ENCODE assay signal across 13 cellular contexts in genomic region chr10:14405076-14406065, GRCh38.
A peak's percentile ranks its signal among the peaks of the same experiment; 100 is the strongest.
DNase-seq lines count a peak whose midpoint lies in the region; ATAC-seq, FAIRE-seq and TF ChIP-seq lines count a peak whose summit lies in the region.
"Had no signal": no experiment of that assay in that cellular context is flagged by ENCODE, and none has a peak within 500 bp of the region (broad histone marks: within the 10 kb centered on the region; RNA-seq: fewer than 3 reads in every experiment).

No MANE protein-coding gene starts in this region.

- TF ChIP-seq CTCF in cardiac fibroblast (IDR thresholded peaks at IDR 0.05; ENCODE audit: low read depth, low read length): no peak
- no peak for TF ChIP-seq CTCF in lower lobe of right lung (IDR thresholded peaks at IDR 0.05)
- no peak for TF ChIP-seq CTCF in activated CD8-positive, alpha-beta T cell treated with anti-CD3 and anti-CD28 coated beads for 36 hours (IDR thresholded peaks at IDR 0.05)

- H3K79me2 ChIP-seq in ACC112 (ENCODE audit: control insufficient read depth, insufficient read depth, low read length, unreplicated experiment): no peaks in the 10 kb centered on the region

- CTCF ChIA-PET in activated CD8-positive, alpha-beta T cell treated with anti-CD3 and anti-CD28 coated beads for 36 hours (lab: Charles Lee): no interaction called here

- POLR2A ChIA-PET in activated CD8-positive, alpha-beta T cell treated with anti-CD3 and anti-CD28 coated beads for 36 hours (lab: Charles Lee): no interaction called here

- peak; percentile 47 for DNase-seq in HTR-8/SVneo (ENCODE audit: insufficient read length, low spot score)
- DNase-seq in cardiac fibroblast (ENCODE audit: low read depth in 2 of 2): peak; percentile 93 to 97
- no peak for DNase-seq in lower lobe of right lung
- no peak for DNase-seq in DMS79 treated with DMSO at 0.1 percent for 48 hours (lab: John Stamatoyannopoulos, UW)
- no peak for DNase-seq in activated T-cell treated with anti-CD3 and anti-CD28 coated beads, Interleukin-2, amount 50 U/mL, for 48 hours
- no peak for DNase-seq in activated CD8-positive, alpha-beta T cell treated with anti-CD3 and anti-CD28 coated beads for 36 hours
- DNase-seq: activated CD4-positive, alpha-beta T cell treated with anti-CD3 and anti-CD28 coated beads, Interleukin-2, amount 10 ng/mL, durations not matched to agents 7 days and 5 days; heart right ventricle; SJCRH30 had no signal

- H3K9me3 ChIP-seq in lower lobe of right lung: no peaks in the 10 kb centered on the region
- H3K9me3 ChIP-seq: heart right ventricle, SJCRH30 had no signal

- H3K4me1 ChIP-seq in ACC112 (ENCODE audit: control insufficient read depth, insufficient read depth, low read length, unreplicated experiment) (peaks cover 14% of the 10 kb centered on the region), lower lobe of right lung (no peaks in the 10 kb centered on the region)
- H3K4me1 ChIP-seq: SJCRH30 had no signal

- H3K27me3 Mint-ChIP-seq in activated CD8-positive, alpha-beta T cell treated with anti-CD3 and anti-CD28 coated beads for 36 hours: peaks cover 55% of the 10 kb centered on the region

- peak overlapping the region; percentile 16; the same call in 1 of the 2 replicates for H3K4me3 ChIP-seq in ACC112 (ENCODE audit: low read depth, low read length)
- H3K4me3 ChIP-seq in cardiac fibroblast (replicated peaks in 1 of 2; ENCODE audit: low read depth in 2 of 2, low read length in 2 of 2): no peak overlapping the region
- no peak overlapping the region for H3K4me3 ChIP-seq in lower lobe of right lung
- H3K4me3 ChIP-seq: heart right ventricle, SJCRH30 had no signal

- peak; percentile 58 for FAIRE-seq in HTR-8/SVneo (lab: Jason Lieb, UNC)

- peaks cover 13% of the 10 kb centered on the region for H3K9me3 Mint-ChIP-seq in activated CD8-positive, alpha-beta T cell treated with anti-CD3 and anti-CD28 coated beads for 36 hours

- peak; percentile 11 to 24 for ATAC-seq in lower lobe of right lung
- no peak for ATAC-seq in GM21825 (IDR thresholded peaks at IDR 0.05; ENCODE audit: unreplicated experiment)
- no peak for ATAC-seq in activated CD8-positive, alpha-beta T cell treated with anti-CD3 and anti-CD28 coated beads for 36 hours

- H3K4me1 Mint-ChIP-seq in activated CD8-positive, alpha-beta T cell treated with anti-CD3 and anti-CD28 coated beads for 36 hours (ENCODE audit: low read depth): peaks cover 19% of the 10 kb centered on the region
- H3K4me1 Mint-ChIP-seq: neural crest cell had no signal

- intact Hi-C loops in lower lobe of right lung (cut with DNase I): no loop called here
- intact Hi-C loops in activated CD8-positive, alpha-beta T cell treated with anti-CD3 and anti-CD28 coated beads for 36 hours (cut with micrococcal nuclease): no loop called here

- H3K27me3 ChIP-seq in ACC112 (ENCODE audit: insufficient read depth, low read length) (0 out of 2 replicates have a peak, but pooled peaks cover 2% of the 10 kb centered on the region), lower lobe of right lung (ENCODE audit: low read depth) (no peaks in the 10 kb centered on the region)
- H3K27me3 ChIP-seq: SJCRH30 had no signal

- H3K27ac Mint-ChIP-seq in activated CD8-positive, alpha-beta T cell treated with anti-CD3 and anti-CD28 coated beads for 36 hours: no peak overlapping the region
- H3K27ac Mint-ChIP-seq: activated CD4-positive, alpha-beta T cell treated with anti-CD3 and anti-CD28 coated beads, Interleukin-2, amount 10 ng/mL, durations not matched to agents 7 days and 5 days had no signal

- no peak overlapping the region for H2AFZ ChIP-seq in ACC112 (ENCODE audit: low read length, unreplicated experiment)

- H3K36me3 ChIP-seq in ACC112 (ENCODE audit: insufficient read depth, low read length) (no peaks in the 10 kb centered on the region), lower lobe of right lung (no peaks in the 10 kb centered on the region)
- H3K36me3 ChIP-seq: heart right ventricle, SJCRH30 had no signal

- H3K36me3 Mint-ChIP-seq in activated CD8-positive, alpha-beta T cell treated with anti-CD3 and anti-CD28 coated beads for 36 hours (ENCODE audit: low read depth): peaks cover 1% of the 10 kb centered on the region

- no peak overlapping the region for H3K4me3 Mint-ChIP-seq in activated CD8-positive, alpha-beta T cell treated with anti-CD3 and anti-CD28 coated beads for 36 hours
- H3K4me3 Mint-ChIP-seq: activated CD4-positive, alpha-beta T cell treated with anti-CD3 and anti-CD28 coated beads, Interleukin-2, amount 10 ng/mL, durations not matched to agents 7 days and 5 days; neural crest cell had no signal

- H3K27ac ChIP-seq in ACC112 (ENCODE audit: low read depth, low read length) (peak overlapping the region; percentile 89), lower lobe of right lung (no peak overlapping the region)
- H3K27ac ChIP-seq: C4-2B, heart right ventricle, SJCRH30 had no signal

Comparison
In these comparisons a context has a peak if more than half of its experiments do, and no peak if none do; other contexts are left out.
1. DNase-seq: peak in HTR-8/SVneo (single experiment) and cardiac fibroblast (2 of 2); none in lower lobe of right lung (single experiment), DMS79 treated with DMSO at 0.1 percent for 48 hours (single experiment), activated T-cell treated with anti-CD3 and anti-CD28 coated beads, Interleukin-2, amount 50 U/mL, for 48 hours (0 of 2) and activated CD8-positive, alpha-beta T cell treated with anti-CD3 and anti-CD28 coated beads for 36 hours (single experiment).
2. ATAC-seq: peak in lower lobe of right lung (2 of 2); none in GM21825 (single experiment) and activated CD8-positive, alpha-beta T cell treated with anti-CD3 and anti-CD28 coated beads for 36 hours (single experiment).